In genomic region chr15:67908756-67909155, GRCh38 we compare ENCODE assay signal across 40 cellular contexts.
"Had no signal": no experiment of that assay in that cellular context is flagged by ENCODE, and none has a peak within 500 bp of the region (broad histone marks: within the 10 kb centered on the region; RNA-seq: fewer than 3 reads in every experiment).

No MANE protein-coding gene starts in this region.

- H3K4me1 ChIP-seq: adrenal gland, breast epithelium had no signal

- H3K27ac Mint-ChIP-seq: activated naive CD4-positive, alpha-beta T cell treated with anti-CD3 and anti-CD28 coated beads for 36 hours; activated naive CD4-positive, alpha-beta T cell treated with anti-CD3 and anti-CD28 coated beads, Interleukin-2, amount 10 ng/mL, durations not matched to agents 7 days and 5 days; activated naive CD4-positive, alpha-beta T cell treated with anti-CD3 and anti-CD28 coated beads, Interleukin-2, amount 50 U/mL, for 24 hours; activated naive CD4-positive, alpha-beta T cell treated with anti-CD3 and anti-CD28 coated beads, Interleukin-2, amount 50 U/mL, for 72 hours; activated naive CD8-positive, alpha-beta T cell; activated naive CD8-positive, alpha-beta T cell treated with anti-CD3 and anti-CD28 coated beads for 36 hours; activated naive CD8-positive, alpha-beta T cell treated with anti-CD3 and anti-CD28 coated beads, Interleukin-2, amount 10 ng/mL, durations not matched to agents 7 days and 5 days; activated naive CD8-positive, alpha-beta T cell treated with anti-CD3 and anti-CD28 coated beads, Interleukin-2, amount 50 U/mL, for 24 hours; activated T-cell treated with anti-CD3 and anti-CD28 coated beads, Interleukin-2, amount 50 U/mL, for 24 hours; activated T-cell treated with anti-CD3 and anti-CD28 coated beads, Interleukin-2, amount 50 U/mL, for 72 hours; activated T-helper 1 cell treated with anti-CD3 and anti-CD28 coated beads, Interleukin-12 subunit alpha, Interleukin-12 subunit beta, Interleukin-2, Interleukin-4 antibody, amounts not matched to agents 30 ng/mL and 10 ng/mL and 1 ng/mL, durations not matched to agents 14 hours and 24 hours and 36 hours; activated T-helper 17 cell treated with anti-CD3 and anti-CD28 coated beads, Interleukin-2, amount 50 U/mL, for 72 hours; activated T-helper 2 cell treated with anti-CD3 and anti-CD28 coated beads, Interferon-gamma antibody, Interleukin-2, Interleukin-4, amounts not matched to agents 10 μg/mL and 5 μg/mL and 100 μg/mL, durations not matched to agents 14 hours and 24 hours and 36 hours; brain had no signal

- FAIRE-seq: astrocyte, bronchial epithelial cell had no signal

- H3K4me3 Mint-ChIP-seq: activated naive CD4-positive, alpha-beta T cell treated with anti-CD3 and anti-CD28 coated beads for 36 hours; activated naive CD4-positive, alpha-beta T cell treated with anti-CD3 and anti-CD28 coated beads, Interleukin-2, amount 10 ng/mL, durations not matched to agents 7 days and 5 days; activated naive CD4-positive, alpha-beta T cell treated with anti-CD3 and anti-CD28 coated beads, Interleukin-2, amount 50 U/mL, for 24 hours; activated naive CD8-positive, alpha-beta T cell; activated naive CD8-positive, alpha-beta T cell treated with anti-CD3 and anti-CD28 coated beads for 36 hours; activated naive CD8-positive, alpha-beta T cell treated with anti-CD3 and anti-CD28 coated beads, Interleukin-2, amount 10 ng/mL, durations not matched to agents 7 days and 5 days; activated naive CD8-positive, alpha-beta T cell treated with anti-CD3 and anti-CD28 coated beads, Interleukin-2, amount 50 U/mL, for 24 hours; activated T-cell treated with anti-CD3 and anti-CD28 coated beads, Interleukin-2, amount 50 U/mL, for 24 hours; activated T-cell treated with anti-CD3 and anti-CD28 coated beads, Interleukin-2, amount 50 U/mL, for 4 hours; activated T-cell treated with anti-CD3 and anti-CD28 coated beads, Interleukin-2, amount 50 U/mL, for 72 hours; activated T-helper 1 cell treated with anti-CD3 and anti-CD28 coated beads, Interleukin-12 subunit alpha, Interleukin-12 subunit beta, Interleukin-2, Interleukin-4 antibody, amounts not matched to agents 30 ng/mL and 10 ng/mL and 1 ng/mL, durations not matched to agents 14 hours and 24 hours and 36 hours; activated T-helper 17 cell treated with anti-CD3 and anti-CD28 coated beads, Interleukin-2, amount 50 U/mL, for 72 hours; brain; central memory CD8-positive, alpha-beta T cell had no signal

- H3K4me1 Mint-ChIP-seq: activated naive CD4-positive, alpha-beta T cell treated with anti-CD3 and anti-CD28 coated beads, Interleukin-2, amount 10 ng/mL, durations not matched to agents 7 days and 5 days; activated naive CD4-positive, alpha-beta T cell treated with anti-CD3 and anti-CD28 coated beads, Interleukin-2, amount 50 U/mL, for 24 hours; activated naive CD8-positive, alpha-beta T cell treated with anti-CD3 and anti-CD28 coated beads for 36 hours; activated naive CD8-positive, alpha-beta T cell treated with anti-CD3 and anti-CD28 coated beads, Interleukin-2, amount 10 ng/mL, durations not matched to agents 7 days and 5 days; activated naive CD8-positive, alpha-beta T cell treated with anti-CD3 and anti-CD28 coated beads, Interleukin-2, amount 50 U/mL, for 24 hours; activated T-helper 17 cell treated with anti-CD3 and anti-CD28 coated beads, Interleukin-2, amount 50 U/mL, for 72 hours; brain; central memory CD8-positive, alpha-beta T cell had no signal

- H3K4me3 ChIP-seq: adrenal gland, ascending aorta, body of pancreas, breast epithelium, cardiac muscle cell had no signal

- H3K27me3 Mint-ChIP-seq: activated naive CD4-positive, alpha-beta T cell treated with anti-CD3 and anti-CD28 coated beads, Interleukin-2, amount 50 U/mL, for 24 hours had no signal

- ATAC-seq: activated naive CD4-positive, alpha-beta T cell treated with anti-CD3 and anti-CD28 coated beads, Interleukin-2, amount 50 U/mL, for 72 hours; activated naive CD8-positive, alpha-beta T cell treated with anti-CD3 and anti-CD28 coated beads, Interleukin-2, amount 50 U/mL, for 24 hours; activated T-cell treated with anti-CD3 and anti-CD28 coated beads, Interleukin-2, amount 50 U/mL, for 4 hours; activated T-cell treated with anti-CD3 and anti-CD28 coated beads, Interleukin-2, amount 50 U/mL, for 72 hours; activated T-helper 17 cell treated with anti-CD3 and anti-CD28 coated beads, Interleukin-2, amount 50 U/mL, for 72 hours; body of pancreas had no signal

- H3K9me3 Mint-ChIP-seq: central memory CD8-positive, alpha-beta T cell had no signal

- H3K36me3 Mint-ChIP-seq: activated naive CD4-positive, alpha-beta T cell treated with anti-CD3 and anti-CD28 coated beads, Interleukin-2, amount 10 ng/mL, durations not matched to agents 7 days and 5 days; activated naive CD8-positive, alpha-beta T cell treated with anti-CD3 and anti-CD28 coated beads for 36 hours; activated naive CD8-positive, alpha-beta T cell treated with anti-CD3 and anti-CD28 coated beads, Interleukin-2, amount 10 ng/mL, durations not matched to agents 7 days and 5 days; brain had no signal

- H3K36me3 ChIP-seq: adrenal gland, ascending aorta, brain microvascular endothelial cell, breast epithelium, cardiac muscle cell had no signal

- H3K27me3 ChIP-seq: adrenal gland, ascending aorta, body of pancreas, brain microvascular endothelial cell, breast epithelium, cardiac muscle cell had no signal

- DNase-seq: activated effector memory CD4-positive, alpha-beta T cell treated with anti-CD3 and anti-CD28 coated beads, Interleukin-2, amount 50 U/mL, for 16 hours; activated effector memory CD4-positive, alpha-beta T cell treated with Interleukin-2 at 50 U/mL for 16 hours; activated gamma-delta T cell; activated gamma-delta T cell treated with Interleukin-2 at 50 U/mL for 16 hours; activated naive CD4-positive, alpha-beta T cell; activated naive CD4-positive, alpha-beta T cell treated with anti-CD3 and anti-CD28 coated beads for 36 hours; activated naive CD4-positive, alpha-beta T cell treated with anti-CD3 and anti-CD28 coated beads, Interleukin-2, amount 10 ng/mL, durations not matched to agents 7 days and 5 days; activated naive CD4-positive, alpha-beta T cell treated with anti-CD3 and anti-CD28 coated beads, Interleukin-2, amount 50 U/mL, for 16 hours; activated naive CD4-positive, alpha-beta T cell treated with Interleukin-2 at 50 U/mL for 16 hours; activated naive CD8-positive, alpha-beta T cell treated with anti-CD3 and anti-CD28 coated beads for 36 hours; activated naive CD8-positive, alpha-beta T cell treated with anti-CD3 and anti-CD28 coated beads, Interleukin-2, amount 10 ng/mL, durations not matched to agents 7 days and 5 days; activated naive CD8-positive, alpha-beta T cell treated with anti-CD3 and anti-CD28 coated beads, Interleukin-2, amount 50 U/mL, for 24 hours; activated T-cell treated with anti-CD3 and anti-CD28 coated beads, Interleukin-2, amount 50 U/mL, for 1 hour; activated T-cell treated with anti-CD3 and anti-CD28 coated beads, Interleukin-2, amount 50 U/mL, for 24 hours; activated T-cell treated with anti-CD3 and anti-CD28 coated beads, Interleukin-2, amount 50 U/mL, for 4 hours; activated T-cell treated with anti-CD3 and anti-CD28 coated beads, Interleukin-2, amount 50 U/mL, for 48 hours; activated T-cell treated with anti-CD3 and anti-CD28 coated beads, Interleukin-2, amount 50 U/mL, for 72 hours; adrenal gland; amniotic stem cell; amygdala; anterior cingulate cortex; aorta; body of pancreas; brain microvascular endothelial cell; caudate nucleus; central memory CD4-positive, alpha-beta T cell; cerebellar nuclear complex had no signal

- H3K9me3 ChIP-seq: body of pancreas, breast epithelium had no signal

- H3K27ac ChIP-seq: adrenal gland, ascending aorta, body of pancreas, brain microvascular endothelial cell, breast epithelium, cardiac muscle cell had no signal
